Comparison of ENCODE assay signal across 2 cellular contexts in genomic region chr7:128947854-128948253, GRCh38.
TF ChIP-seq lines count a peak whose summit lies in the region.

No MANE protein-coding gene starts in this region.

TF ChIP-seq in GM23338, 12 proteins besides CTCF, POLR2A, EP300 and RAD21 (continued from another document):
- no peak for TF ChIP-seq ZNF462 (CRISPR knock-in tag; IDR thresholded peaks at IDR 0.05)

TF ChIP-seq in SK-N-SH treated with all-trans-retinoic acid at 6 μM for 48 hours, 23 proteins besides CTCF, POLR2A, EP300 and RAD21 (continued from another document):
- TF ChIP-seq ARNTL (CRISPR knock-in tag; IDR thresholded peaks at IDR 0.05; ENCODE audit: borderline replicate concordance, low read depth): no peak
- no peak for TF ChIP-seq PATZ1 (CRISPR knock-in tag; IDR thresholded peaks at IDR 0.05; ENCODE audit: borderline replicate concordance)
- no peak for TF ChIP-seq TOX (CRISPR knock-in tag; IDR thresholded peaks at IDR 0.05; ENCODE audit: borderline replicate concordance)
- TF ChIP-seq OSR1 (CRISPR knock-in tag; IDR thresholded peaks at IDR 0.05): no peak
- no peak for TF ChIP-seq CSDC2 (CRISPR knock-in tag; IDR thresholded peaks at IDR 0.05)
- no peak for TF ChIP-seq GLIS3 (CRISPR knock-in tag; IDR thresholded peaks at IDR 0.05)
- no peak for TF ChIP-seq CREB5 (CRISPR knock-in tag; IDR thresholded peaks at IDR 0.05; ENCODE audit: low read depth)
